24 cellular contexts compared by ENCODE assay signal in genomic region chr12:2385529-2385928, GRCh38.
DNase-seq lines count a peak whose midpoint lies in the region; ATAC-seq, FAIRE-seq and TF ChIP-seq lines count a peak whose summit lies in the region.
"Had no signal": no experiment of that assay in that cellular context is flagged by ENCODE, and none has a peak within 500 bp of the region (broad histone marks: within the 10 kb centered on the region; RNA-seq: fewer than 3 reads in every experiment).

No MANE protein-coding gene starts in this region.

- no peak for TF ChIP-seq POLR2A in stomach (IDR thresholded peaks at IDR 0.05)

- H3K27ac Mint-ChIP-seq in HFFc6 (peak overlapping the region; percentile 85), chondrocyte (ENCODE audit: unreplicated experiment) (peak overlapping the region; percentile 91)
- no peak overlapping the region for H3K27ac Mint-ChIP-seq in stimulated activated memory B cell treated with anti-CD40 and anti-IgM and Interleukin-4, amounts not matched to agents 10 μg/mL and 1 μg/mL and 100 μg/mL, for 72 hours
- H3K27ac Mint-ChIP-seq: activated CD4-positive, alpha-beta T cell treated with anti-CD3 and anti-CD28 coated beads for 36 hours; activated naive CD4-positive, alpha-beta T cell treated with anti-CD3 and anti-CD28 coated beads, Interleukin-2, amount 50 U/mL, for 24 hours; CD8-positive, alpha-beta memory T cell; T-helper 1 cell treated with Interleukin-12 subunit alpha and Interleukin-12 subunit beta and Interleukin-4 antibody, amounts not matched to agents 30 μg/mL and 1 μg/mL, for 36 hours had no signal

- no peaks in the 10 kb centered on the region for H3K9me3 Mint-ChIP-seq in HFFc6
- H3K9me3 Mint-ChIP-seq in chondrocyte (ENCODE audit: low read depth), result no peaks in the 10 kb centered on the region
- no peaks in the 10 kb centered on the region for H3K9me3 Mint-ChIP-seq in stimulated activated memory B cell treated with anti-CD40 and anti-IgM and Interleukin-4, amounts not matched to agents 10 μg/mL and 1 μg/mL and 100 μg/mL, for 72 hours
- H3K9me3 Mint-ChIP-seq: activated naive CD4-positive, alpha-beta T cell treated with anti-CD3 and anti-CD28 coated beads, Interleukin-2, amount 50 U/mL, for 24 hours; CD8-positive, alpha-beta memory T cell; T-helper 1 cell treated with Interleukin-12 subunit alpha and Interleukin-12 subunit beta and Interleukin-4 antibody, amounts not matched to agents 30 μg/mL and 1 μg/mL, for 36 hours had no signal

- H3K4me3 ChIP-seq in stomach, result no peak overlapping the region
- H3K4me3 ChIP-seq: mucosa of descending colon, Peyer's patch, SJSA1 had no signal

- TF ChIP-seq EP300 in stomach (IDR thresholded peaks at IDR 0.05), result no peak

- TF ChIP-seq CTCF in HFFc6 (IDR thresholded peaks at IDR 0.05), result no peak; the same call in 1 of the 2 replicates
- no peak for TF ChIP-seq CTCF in chondrocyte (IDR thresholded peaks at IDR 0.05)
- TF ChIP-seq CTCF in stomach (IDR thresholded peaks at IDR 0.05), result no peak

- no peaks in the 10 kb centered on the region for H3K27me3 Mint-ChIP-seq in HFFc6 (ENCODE audit: insufficient read depth)
- H3K27me3 Mint-ChIP-seq in chondrocyte (ENCODE audit: low read depth), result no peaks in the 10 kb centered on the region
- H3K27me3 Mint-ChIP-seq in stimulated activated memory B cell treated with anti-CD40 and anti-IgM and Interleukin-4, amounts not matched to agents 10 μg/mL and 1 μg/mL and 100 μg/mL, for 72 hours, result peaks cover 21% of the 10 kb centered on the region
- H3K27me3 Mint-ChIP-seq: activated naive CD4-positive, alpha-beta T cell treated with anti-CD3 and anti-CD28 coated beads, Interleukin-2, amount 50 U/mL, for 24 hours had no signal

- no peak for FAIRE-seq in RCC 7860 (lab: Jason Lieb, UNC)

- H3K9me3 ChIP-seq in stomach, result no peaks in the 10 kb centered on the region
- H3K9me3 ChIP-seq: mucosa of descending colon, Peyer's patch, SJSA1 had no signal

- ATAC-seq in stimulated activated memory B cell treated with anti-CD40 and anti-IgM and Interleukin-4, amounts not matched to agents 10 μg/mL and 1 μg/mL and 100 μg/mL, for 72 hours, result no peak
- ATAC-seq: activated CD4-positive, alpha-beta T cell treated with anti-CD3 and anti-CD28 coated beads for 36 hours; esophagus mucosa; HCT116; left lobe of liver; mucosa of descending colon had no signal

- H3K36me3 ChIP-seq in stomach, result no peaks in the 10 kb centered on the region
- H3K36me3 ChIP-seq: Peyer's patch, SJSA1 had no signal

- H3K4me1 Mint-ChIP-seq in HFFc6 (ENCODE audit: low read depth) (peaks cover 21% of the 10 kb centered on the region), chondrocyte (ENCODE audit: low read depth) (peaks cover 38% of the 10 kb centered on the region)
- no peaks in the 10 kb centered on the region for H3K4me1 Mint-ChIP-seq in stimulated activated memory B cell treated with anti-CD40 and anti-IgM and Interleukin-4, amounts not matched to agents 10 μg/mL and 1 μg/mL and 100 μg/mL, for 72 hours
- H3K4me1 Mint-ChIP-seq: activated CD4-positive, alpha-beta T cell treated with anti-CD3 and anti-CD28 coated beads for 36 hours; activated naive CD4-positive, alpha-beta T cell treated with anti-CD3 and anti-CD28 coated beads, Interleukin-2, amount 50 U/mL, for 24 hours; CD8-positive, alpha-beta memory T cell had no signal

- 81 to 88% (median 83%) methylated on average over 5 of the region's 5 CpGs for WGBS in stomach, 5 donors

- H3K4me3 Mint-ChIP-seq in HFFc6 (peak overlapping the region; percentile 80), chondrocyte (ENCODE audit: unreplicated experiment) (peak overlapping the region; percentile 27)
- no peak overlapping the region for H3K4me3 Mint-ChIP-seq in stimulated activated memory B cell treated with anti-CD40 and anti-IgM and Interleukin-4, amounts not matched to agents 10 μg/mL and 1 μg/mL and 100 μg/mL, for 72 hours
- H3K4me3 Mint-ChIP-seq: activated CD4-positive, alpha-beta T cell treated with anti-CD3 and anti-CD28 coated beads for 36 hours; activated naive CD4-positive, alpha-beta T cell treated with anti-CD3 and anti-CD28 coated beads, Interleukin-2, amount 50 U/mL, for 24 hours; CD8-positive, alpha-beta memory T cell; T-helper 1 cell treated with Interleukin-12 subunit alpha and Interleukin-12 subunit beta and Interleukin-4 antibody, amounts not matched to agents 30 μg/mL and 1 μg/mL, for 36 hours had no signal

- H3K4me1 ChIP-seq in stomach, result peaks cover 0 to 45% (median 19%) of the 10 kb centered on the region in 4 donors

- H3K36me3 Mint-ChIP-seq in HFFc6 (ENCODE audit: low read depth), result peaks cover 5% of the 10 kb centered on the region
- H3K36me3 Mint-ChIP-seq in chondrocyte (ENCODE audit: low read depth), result peaks cover 2% of the 10 kb centered on the region
- no peaks in the 10 kb centered on the region for H3K36me3 Mint-ChIP-seq in stimulated activated memory B cell treated with anti-CD40 and anti-IgM and Interleukin-4, amounts not matched to agents 10 μg/mL and 1 μg/mL and 100 μg/mL, for 72 hours
- H3K36me3 Mint-ChIP-seq: activated naive CD4-positive, alpha-beta T cell treated with anti-CD3 and anti-CD28 coated beads, Interleukin-2, amount 50 U/mL, for 24 hours; CD8-positive, alpha-beta memory T cell had no signal

- no peak for DNase-seq in HFFc6
- DNase-seq in chondrocyte (ENCODE audit: low spot score), result no peak
- peak; percentile 37 for DNase-seq in mesenteric fat pad (ENCODE audit: low spot score)
- DNase-seq in stomach, result no peak
- DNase-seq in 8988T, result no peak
- no peak for DNase-seq in RCC 7860 (ENCODE audit: low spot score)
- DNase-seq: activated CD4-positive, alpha-beta T cell treated with anti-CD3 and anti-CD28 coated beads for 36 hours; CD8-positive, alpha-beta memory T cell; DMS153; effector CD8-positive, alpha-beta T cell; GF-D8; KG1; mucosa of descending colon; MV-4-11; NCI-H2171 treated with DMSO at 0.1 percent for 48 hours; NCI-H524 treated with DMSO at 0.1 percent for 48 hours; Peyer's patch had no signal

- intact Hi-C loops in stomach (cut with DNase I; ENCODE audit: low total_unique reads), result no loop called here

- H3K27me3 ChIP-seq in stomach, result no peaks in the 10 kb centered on the region
- H3K27me3 ChIP-seq: Peyer's patch, SJSA1 had no signal

- H3K27ac ChIP-seq in stomach, result peak overlapping the region in 4 of 5 donors; percentile 36 to 82 (median 66)
- H3K27ac ChIP-seq: SJSA1 had no signal
